8 cellular contexts compared by ENCODE assay signal in genomic region chr3:40452562-40452875, GRCh38. TPM values are rescaled to one million over a fixed set of nuclear protein-coding genes. Genes with fewer than 3 reads are reported as not detected.
DNase-seq lines count a peak whose midpoint lies in the region; ATAC-seq lines count a peak whose summit lies in the region.

No MANE protein-coding gene starts in this region.

- H3K36me3 Mint-ChIP-seq in activated T-helper 17 cell treated with anti-CD3 and anti-CD28 coated beads, Interleukin-2, amount 50 U/mL, for 72 hours (ENCODE audit: low read depth) = peaks cover 19% of the 10 kb centered on the region
- H3K36me3 Mint-ChIP-seq in stimulated activated memory B cell treated with anti-CD40 and anti-IgM and Interleukin-4, amounts not matched to agents 10 μg/mL and 1 μg/mL and 100 μg/mL, for 72 hours = peaks cover 11% of the 10 kb centered on the region

- no peaks in the 10 kb centered on the region for H3K9me3 ChIP-seq in iPS-18c (ENCODE audit: control insufficient read depth, insufficient read depth, low read length)

- no peaks in the 10 kb centered on the region for H3K27me3 Mint-ChIP-seq in activated T-helper 17 cell treated with anti-CD3 and anti-CD28 coated beads, Interleukin-2, amount 50 U/mL, for 72 hours
- no peaks in the 10 kb centered on the region for H3K27me3 Mint-ChIP-seq in stimulated activated memory B cell treated with anti-CD40 and anti-IgM and Interleukin-4, amounts not matched to agents 10 μg/mL and 1 μg/mL and 100 μg/mL, for 72 hours

- DNase-seq in NCI-H526 (lab: John Stamatoyannopoulos, UW) (no peak), NCI-H146 (lab: John Stamatoyannopoulos, UW) (no peak), NCI-H446 treated with DMSO at 0.1 percent for 48 hours (lab: John Stamatoyannopoulos, UW) (no peak)
- no peak for DNase-seq in stimulated activated CD4-positive, alpha-beta T cell treated with anti-CD3 and anti-CD28 coated beads, Interleukin-15, amount 100 ng/mL, for 24 hours

- peak overlapping the region; percentile 91 for H3K4me3 Mint-ChIP-seq in activated T-helper 17 cell treated with anti-CD3 and anti-CD28 coated beads, Interleukin-2, amount 50 U/mL, for 72 hours
- peak overlapping the region; percentile 96 for H3K4me3 Mint-ChIP-seq in stimulated activated memory B cell treated with anti-CD40 and anti-IgM and Interleukin-4, amounts not matched to agents 10 μg/mL and 1 μg/mL and 100 μg/mL, for 72 hours

- H3K9me3 Mint-ChIP-seq in activated T-helper 17 cell treated with anti-CD3 and anti-CD28 coated beads, Interleukin-2, amount 50 U/mL, for 72 hours = no peaks in the 10 kb centered on the region
- peaks cover 3% of the 10 kb centered on the region for H3K9me3 Mint-ChIP-seq in stimulated activated memory B cell treated with anti-CD40 and anti-IgM and Interleukin-4, amounts not matched to agents 10 μg/mL and 1 μg/mL and 100 μg/mL, for 72 hours

- peak overlapping the region; percentile 90 for H3K4me3 ChIP-seq in iPS-18c (ENCODE audit: insufficient read depth, low read depth, low read length)

- peak overlapping the region; percentile 92 for H3K27ac Mint-ChIP-seq in activated T-helper 17 cell treated with anti-CD3 and anti-CD28 coated beads, Interleukin-2, amount 50 U/mL, for 72 hours
- peak overlapping the region; percentile 89 for H3K27ac Mint-ChIP-seq in stimulated activated memory B cell treated with anti-CD40 and anti-IgM and Interleukin-4, amounts not matched to agents 10 μg/mL and 1 μg/mL and 100 μg/mL, for 72 hours

- H3K4me1 Mint-ChIP-seq in activated T-helper 17 cell treated with anti-CD3 and anti-CD28 coated beads, Interleukin-2, amount 50 U/mL, for 72 hours = peaks cover 11% of the 10 kb centered on the region
- peaks cover 25% of the 10 kb centered on the region for H3K4me1 Mint-ChIP-seq in stimulated activated memory B cell treated with anti-CD40 and anti-IgM and Interleukin-4, amounts not matched to agents 10 μg/mL and 1 μg/mL and 100 μg/mL, for 72 hours

- peak; percentile 1 for ATAC-seq in HG02938 (IDR thresholded peaks at IDR 0.05; ENCODE audit: unreplicated experiment)
- ATAC-seq in activated T-helper 17 cell treated with anti-CD3 and anti-CD28 coated beads, Interleukin-2, amount 50 U/mL, for 72 hours (replicated peaks) = no peak
- ATAC-seq in stimulated activated memory B cell treated with anti-CD40 and anti-IgM and Interleukin-4, amounts not matched to agents 10 μg/mL and 1 μg/mL and 100 μg/mL, for 72 hours = no peak

RNA-seq across cellular contexts. Expression of gene RPL14, which starts 4.6 kb away (rescaled TPM):
- 1,000 to 10,000 TPM; 2,493 to 3,227 TPM for total RNA-seq in activated T-helper 17 cell treated with anti-CD3 and anti-CD28 coated beads, Interleukin-2, amount 50 U/mL, for 72 hours

RNA-seq across cellular contexts. Expression of gene ZNF619, which starts 24.4 kb away (rescaled TPM):
- 1 to 10 TPM; 1.5 to 2.5 TPM for total RNA-seq in activated T-helper 17 cell treated with anti-CD3 and anti-CD28 coated beads, Interleukin-2, amount 50 U/mL, for 72 hours

RNA-seq across cellular contexts. Expression of gene ZNF620, which starts 53.3 kb away (rescaled TPM):
- total RNA-seq in activated T-helper 17 cell treated with anti-CD3 and anti-CD28 coated beads, Interleukin-2, amount 50 U/mL, for 72 hours = 1 to 10 TPM; 2.3 to 3.6 TPM
